20 cellular contexts compared by ENCODE assay signal in the genomic region with DNA sequence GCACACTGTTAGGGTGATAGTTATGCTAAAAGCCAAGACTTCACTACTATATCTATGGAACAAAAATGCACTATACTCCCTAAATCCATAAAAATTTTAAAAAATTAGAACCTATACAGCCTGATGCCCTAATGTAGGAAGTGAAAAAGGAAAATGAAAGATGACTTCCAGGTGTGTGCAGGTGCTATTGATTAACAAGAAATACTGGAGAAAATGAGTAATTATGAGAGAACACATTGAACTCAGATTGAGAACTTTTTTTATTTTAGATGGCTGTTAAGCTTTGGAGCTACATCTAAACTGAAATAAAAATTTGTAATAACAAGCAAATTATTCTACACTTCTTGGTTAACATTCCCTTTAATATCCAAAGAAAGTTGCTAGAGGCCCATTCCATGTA.
"Had no signal": no experiment of that assay in that cellular context is flagged by ENCODE, and none has a peak within 500 bp of the region (broad histone marks: within the 10 kb centered on the region; RNA-seq: fewer than 3 reads in every experiment).

No MANE protein-coding gene starts in this region.

- DNase-seq: activated CD4-positive, alpha-beta T cell treated with anti-CD3 and anti-CD28 coated beads for 48 hours; activated CD4-positive, alpha-beta T cell treated with anti-CD3 and anti-CD28 coated beads, Interleukin-2, amount 50 U/mL, for 4 hours; activated CD4-positive, CD25-positive, alpha-beta regulatory T cell treated with anti-CD3 and anti-CD28 coated beads, Interleukin-2, amount 50 U/mL, for 72 hours; activated CD8-positive, alpha-beta memory T cell treated with anti-CD3 and anti-CD28 coated beads, Interleukin-2, amount 10 ng/mL, durations not matched to agents 7 days and 5 days; activated effector memory CD4-positive, alpha-beta T cell treated with Interleukin-2 at 50 U/mL for 16 hours; activated naive CD4-positive, alpha-beta T cell; activated T-cell treated with anti-CD3 and anti-CD28 coated beads, Interleukin-2, amount 50 U/mL, for 24 hours; aorta; caudate nucleus; colonic mucosa; dermis blood vessel endothelial cell; MV-4-11; NCI-H1092 treated with DMSO at 0.1 percent for 48 hours; NCI-H1436; NCI-H187; NCI-H2081; NCI-H524; PC-9; SHP77 treated with DMSO at 0.1 percent for 48 hours had no signal

- ATAC-seq: activated CD8-positive, alpha-beta memory T cell treated with anti-CD3 and anti-CD28 coated beads, Interleukin-2, amount 10 ng/mL, durations not matched to agents 7 days and 5 days; WTC11 had no signal
